ENCODE assay signal across 41 cellular contexts in the genomic region with DNA sequence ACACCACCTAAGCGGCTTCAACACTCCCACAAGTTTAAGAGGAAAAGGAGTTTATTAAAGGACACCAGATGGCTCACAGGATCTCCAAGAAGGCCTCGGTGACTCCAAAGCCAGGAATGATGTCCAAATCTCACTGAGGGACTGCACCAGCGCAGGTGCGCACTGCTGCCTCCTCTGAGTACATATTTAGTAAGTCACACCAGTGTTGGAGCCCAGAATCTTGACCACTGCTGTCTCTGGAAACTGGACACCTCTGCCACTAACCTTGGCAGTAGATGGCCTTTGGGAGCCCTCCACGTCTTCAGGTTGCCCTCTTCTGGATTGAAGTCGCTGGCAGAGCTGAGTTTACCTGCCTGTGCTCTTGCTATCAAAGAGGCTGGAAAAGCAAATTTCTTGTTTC. TPM values are rescaled to one million over a fixed set of nuclear protein-coding genes. Genes with fewer than 3 reads are reported as not detected.
"Had no signal": no experiment of that assay in that cellular context is flagged by ENCODE, and none has a peak within 500 bp of the region (broad histone marks: within the 10 kb centered on the region; RNA-seq: fewer than 3 reads in every experiment).

No MANE protein-coding gene starts in this region.

- H3K27me3 Mint-ChIP-seq: activated CD4-positive, alpha-beta memory T cell treated with anti-CD3 and anti-CD28 coated beads, Interleukin-2, amount 10 ng/mL, durations not matched to agents 7 days and 5 days; activated CD4-positive, alpha-beta T cell treated with anti-CD3 and anti-CD28 coated beads for 36 hours; activated CD4-positive, alpha-beta T cell treated with anti-CD3 and anti-CD28 coated beads, Interleukin-2, amount 10 ng/mL, durations not matched to agents 7 days and 5 days; activated CD8-positive, alpha-beta memory T cell treated with anti-CD3 and anti-CD28 coated beads, Interleukin-2, amount 10 ng/mL, durations not matched to agents 7 days and 5 days; activated naive CD4-positive, alpha-beta T cell treated with anti-CD3 and anti-CD28 coated beads, Interleukin-2, amount 10 ng/mL, durations not matched to agents 7 days and 5 days; activated naive CD4-positive, alpha-beta T cell treated with anti-CD3 and anti-CD28 coated beads, Interleukin-2, amount 50 U/mL, for 24 hours; activated naive CD8-positive, alpha-beta T cell; activated naive CD8-positive, alpha-beta T cell treated with anti-CD3 and anti-CD28 coated beads, Interleukin-2, amount 10 ng/mL, durations not matched to agents 7 days and 5 days; activated naive CD8-positive, alpha-beta T cell treated with anti-CD3 and anti-CD28 coated beads, Interleukin-2, amount 50 U/mL, for 24 hours had no signal

- H3K4me1 ChIP-seq: body of pancreas, breast epithelium had no signal

- H3K27ac ChIP-seq: ascending aorta, body of pancreas, brain microvascular endothelial cell, breast epithelium, VCaP had no signal

- H3K4me3 ChIP-seq: ascending aorta, body of pancreas, breast epithelium had no signal

- H3K4me1 Mint-ChIP-seq: activated naive CD8-positive, alpha-beta T cell treated with anti-CD3 and anti-CD28 coated beads, Interleukin-2, amount 10 ng/mL, durations not matched to agents 7 days and 5 days had no signal

- H3K9me3 ChIP-seq: ascending aorta, body of pancreas, breast epithelium had no signal

- ATAC-seq: activated CD4-positive, alpha-beta T cell treated with anti-CD3 and anti-CD28 coated beads for 36 hours; activated CD4-positive, CD25-positive, alpha-beta regulatory T cell treated with anti-CD3 and anti-CD28 coated beads, Interleukin-2, amount 50 U/mL, for 24 hours; activated CD8-positive, alpha-beta memory T cell treated with anti-CD3 and anti-CD28 coated beads, Interleukin-2, amount 10 ng/mL, durations not matched to agents 7 days and 5 days; activated CD8-positive, alpha-beta T cell treated with anti-CD3 and anti-CD28 coated beads, Interleukin-2, amount 10 ng/mL, durations not matched to agents 7 days and 5 days; activated naive CD8-positive, alpha-beta T cell treated with anti-CD3 and anti-CD28 coated beads, Interleukin-2, amount 50 U/mL, for 24 hours; body of pancreas; WTC11 had no signal

- H3K36me3 ChIP-seq: ascending aorta, brain microvascular endothelial cell, breast epithelium had no signal

- H3K9me3 Mint-ChIP-seq: activated CD4-positive, alpha-beta memory T cell treated with anti-CD3 and anti-CD28 coated beads, Interleukin-2, amount 10 ng/mL, durations not matched to agents 7 days and 5 days; activated CD4-positive, alpha-beta T cell treated with anti-CD3 and anti-CD28 coated beads, Interleukin-2, amount 10 ng/mL, durations not matched to agents 7 days and 5 days; activated naive CD4-positive, alpha-beta T cell treated with anti-CD3 and anti-CD28 coated beads, Interleukin-2, amount 10 ng/mL, durations not matched to agents 7 days and 5 days; activated naive CD4-positive, alpha-beta T cell treated with anti-CD3 and anti-CD28 coated beads, Interleukin-2, amount 50 U/mL, for 24 hours; activated naive CD8-positive, alpha-beta T cell treated with anti-CD3 and anti-CD28 coated beads, Interleukin-2, amount 10 ng/mL, durations not matched to agents 7 days and 5 days; activated naive CD8-positive, alpha-beta T cell treated with anti-CD3 and anti-CD28 coated beads, Interleukin-2, amount 50 U/mL, for 24 hours; activated T-cell treated with anti-CD3 and anti-CD28 coated beads, Interleukin-2, amount 50 U/mL, for 24 hours; activated T-helper 2 cell treated with anti-CD3 and anti-CD28 coated beads, Interferon-gamma antibody, Interleukin-2, Interleukin-4, amounts not matched to agents 10 μg/mL and 5 μg/mL and 100 μg/mL, durations not matched to agents 14 hours and 24 hours and 36 hours; T-helper 1 cell treated with Interleukin-12 subunit alpha and Interleukin-12 subunit beta and Interleukin-4 antibody, amounts not matched to agents 30 μg/mL and 1 μg/mL, for 36 hours; T-helper 2 cell treated with Interferon-gamma antibody and Interleukin-4, amounts not matched to agents 5 μg/mL and 100 μg/mL, for 36 hours; WTC11 had no signal

- H3K27me3 ChIP-seq: ascending aorta, body of pancreas, brain microvascular endothelial cell had no signal

- H3K4me3 Mint-ChIP-seq: activated CD4-positive, alpha-beta memory T cell treated with anti-CD3 and anti-CD28 coated beads, Interleukin-2, amount 10 ng/mL, durations not matched to agents 7 days and 5 days; activated CD4-positive, alpha-beta T cell treated with anti-CD3 and anti-CD28 coated beads for 36 hours; activated CD4-positive, alpha-beta T cell treated with anti-CD3 and anti-CD28 coated beads, Interleukin-2, amount 10 ng/mL, durations not matched to agents 7 days and 5 days; activated CD8-positive, alpha-beta memory T cell treated with anti-CD3 and anti-CD28 coated beads, Interleukin-2, amount 10 ng/mL, durations not matched to agents 7 days and 5 days; activated CD8-positive, alpha-beta T cell treated with anti-CD3 and anti-CD28 coated beads, Interleukin-2, amount 10 ng/mL, durations not matched to agents 7 days and 5 days; activated naive CD4-positive, alpha-beta T cell treated with anti-CD3 and anti-CD28 coated beads, Interleukin-2, amount 10 ng/mL, durations not matched to agents 7 days and 5 days; activated naive CD4-positive, alpha-beta T cell treated with anti-CD3 and anti-CD28 coated beads, Interleukin-2, amount 50 U/mL, for 24 hours; activated naive CD8-positive, alpha-beta T cell; activated naive CD8-positive, alpha-beta T cell treated with anti-CD3 and anti-CD28 coated beads, Interleukin-2, amount 10 ng/mL, durations not matched to agents 7 days and 5 days; activated naive CD8-positive, alpha-beta T cell treated with anti-CD3 and anti-CD28 coated beads, Interleukin-2, amount 50 U/mL, for 24 hours; activated T-cell treated with anti-CD3 and anti-CD28 coated beads, Interleukin-2, amount 50 U/mL, for 24 hours; T-helper 1 cell treated with Interleukin-12 subunit alpha and Interleukin-12 subunit beta and Interleukin-4 antibody, amounts not matched to agents 30 μg/mL and 1 μg/mL, for 36 hours; T-helper 2 cell treated with Interferon-gamma antibody and Interleukin-4, amounts not matched to agents 5 μg/mL and 100 μg/mL, for 36 hours; WTC11 had no signal

- FAIRE-seq: TTC549 had no signal

- DNase-seq: activated CD4-positive, alpha-beta memory T cell treated with anti-CD3 and anti-CD28 coated beads, Interleukin-2, amount 10 ng/mL, durations not matched to agents 7 days and 5 days; activated CD4-positive, alpha-beta T cell treated with anti-CD3 and anti-CD28 coated beads for 1 hour; activated CD4-positive, alpha-beta T cell treated with anti-CD3 and anti-CD28 coated beads for 36 hours; activated CD4-positive, alpha-beta T cell treated with anti-CD3 and anti-CD28 coated beads for 48 hours; activated CD4-positive, alpha-beta T cell treated with anti-CD3 and anti-CD28 coated beads, Interleukin-2, amount 10 ng/mL, durations not matched to agents 7 days and 5 days; activated CD4-positive, alpha-beta T cell treated with anti-CD3 and anti-CD28 coated beads, Interleukin-2, amount 50 U/mL, for 48 hours; activated CD4-positive, CD25-positive, alpha-beta regulatory T cell; activated CD8-positive, alpha-beta memory T cell treated with anti-CD3 and anti-CD28 coated beads for 24 hours; activated CD8-positive, alpha-beta memory T cell treated with anti-CD3 and anti-CD28 coated beads, Interleukin-2, amount 10 ng/mL, durations not matched to agents 7 days and 5 days; activated CD8-positive, alpha-beta memory T cell treated with anti-CD3 and anti-CD28 coated beads, Interleukin-2, amount 50 U/mL, for 48 hours; activated CD8-positive, alpha-beta T cell treated with anti-CD3 and anti-CD28 coated beads, Interleukin-2, amount 10 ng/mL, durations not matched to agents 7 days and 5 days; activated effector memory CD4-positive, alpha-beta T cell treated with Interleukin-2 at 50 U/mL for 16 hours; activated gamma-delta T cell; activated naive CD4-positive, alpha-beta T cell treated with anti-CD3 and anti-CD28 coated beads, Interleukin-2, amount 10 ng/mL, durations not matched to agents 7 days and 5 days; activated naive CD4-positive, alpha-beta T cell treated with Interleukin-2 at 50 U/mL for 16 hours; activated naive CD8-positive, alpha-beta T cell treated with anti-CD3 and anti-CD28 coated beads, Interleukin-2, amount 10 ng/mL, durations not matched to agents 7 days and 5 days; activated naive CD8-positive, alpha-beta T cell treated with anti-CD3 and anti-CD28 coated beads, Interleukin-2, amount 50 U/mL, for 24 hours; activated T-cell treated with anti-CD3 and anti-CD28 coated beads, Interleukin-2, amount 50 U/mL, for 24 hours; activated T-cell treated with anti-CD3 and anti-CD28 coated beads, Interleukin-2, amount 50 U/mL, for 48 hours; amygdala; anterior cingulate cortex; brain microvascular endothelial cell; central memory CD4-positive, alpha-beta T cell; cerebellar nuclear complex; T-helper 1 cell; T-helper 2 cell; T-helper 9 cell had no signal

- H3K27ac Mint-ChIP-seq: activated CD4-positive, alpha-beta memory T cell treated with anti-CD3 and anti-CD28 coated beads, Interleukin-2, amount 10 ng/mL, durations not matched to agents 7 days and 5 days; activated CD4-positive, alpha-beta T cell treated with anti-CD3 and anti-CD28 coated beads for 36 hours; activated CD4-positive, alpha-beta T cell treated with anti-CD3 and anti-CD28 coated beads, Interleukin-2, amount 10 ng/mL, durations not matched to agents 7 days and 5 days; activated CD8-positive, alpha-beta memory T cell treated with anti-CD3 and anti-CD28 coated beads, Interleukin-2, amount 10 ng/mL, durations not matched to agents 7 days and 5 days; activated CD8-positive, alpha-beta T cell treated with anti-CD3 and anti-CD28 coated beads, Interleukin-2, amount 10 ng/mL, durations not matched to agents 7 days and 5 days; activated naive CD4-positive, alpha-beta T cell treated with anti-CD3 and anti-CD28 coated beads, Interleukin-2, amount 10 ng/mL, durations not matched to agents 7 days and 5 days; activated naive CD4-positive, alpha-beta T cell treated with anti-CD3 and anti-CD28 coated beads, Interleukin-2, amount 50 U/mL, for 24 hours; activated naive CD8-positive, alpha-beta T cell; activated naive CD8-positive, alpha-beta T cell treated with anti-CD3 and anti-CD28 coated beads, Interleukin-2, amount 10 ng/mL, durations not matched to agents 7 days and 5 days; activated naive CD8-positive, alpha-beta T cell treated with anti-CD3 and anti-CD28 coated beads, Interleukin-2, amount 50 U/mL, for 24 hours; activated T-cell treated with anti-CD3 and anti-CD28 coated beads, Interleukin-2, amount 50 U/mL, for 24 hours; activated T-helper 2 cell treated with anti-CD3 and anti-CD28 coated beads, Interferon-gamma antibody, Interleukin-2, Interleukin-4, amounts not matched to agents 10 μg/mL and 5 μg/mL and 100 μg/mL, durations not matched to agents 14 hours and 24 hours and 36 hours; T-helper 1 cell treated with Interleukin-12 subunit alpha and Interleukin-12 subunit beta and Interleukin-4 antibody, amounts not matched to agents 30 μg/mL and 1 μg/mL, for 36 hours; T-helper 2 cell treated with Interferon-gamma antibody and Interleukin-4, amounts not matched to agents 5 μg/mL and 100 μg/mL, for 36 hours; WTC11 had no signal

- H3K36me3 Mint-ChIP-seq: activated CD8-positive, alpha-beta memory T cell treated with anti-CD3 and anti-CD28 coated beads, Interleukin-2, amount 10 ng/mL, durations not matched to agents 7 days and 5 days; activated naive CD4-positive, alpha-beta T cell treated with anti-CD3 and anti-CD28 coated beads, Interleukin-2, amount 10 ng/mL, durations not matched to agents 7 days and 5 days; activated naive CD4-positive, alpha-beta T cell treated with anti-CD3 and anti-CD28 coated beads, Interleukin-2, amount 50 U/mL, for 24 hours; activated naive CD8-positive, alpha-beta T cell; activated naive CD8-positive, alpha-beta T cell treated with anti-CD3 and anti-CD28 coated beads, Interleukin-2, amount 10 ng/mL, durations not matched to agents 7 days and 5 days; WTC11 had no signal

RNA-seq across cellular contexts. Expression of a gene that starts 10.1 kb away (rescaled TPM):
- total RNA-seq: activated CD4-positive, alpha-beta memory T cell treated with anti-CD3 and anti-CD28 coated beads, Interleukin-2, amount 10 ng/mL, durations not matched to agents 7 days and 5 days; activated CD4-positive, alpha-beta T cell treated with anti-CD3 and anti-CD28 coated beads for 36 hours; activated CD4-positive, alpha-beta T cell treated with anti-CD3 and anti-CD28 coated beads, Interleukin-2, amount 10 ng/mL, durations not matched to agents 7 days and 5 days; activated CD8-positive, alpha-beta memory T cell treated with anti-CD3 and anti-CD28 coated beads, Interleukin-2, amount 10 ng/mL, durations not matched to agents 7 days and 5 days; activated CD8-positive, alpha-beta T cell treated with anti-CD3 and anti-CD28 coated beads, Interleukin-2, amount 10 ng/mL, durations not matched to agents 7 days and 5 days; activated naive CD8-positive, alpha-beta T cell treated with anti-CD3 and anti-CD28 coated beads, Interleukin-2, amount 10 ng/mL, durations not matched to agents 7 days and 5 days; activated T-helper 2 cell treated with anti-CD3 and anti-CD28 coated beads, Interferon-gamma antibody, Interleukin-2, Interleukin-4, amounts not matched to agents 10 μg/mL and 5 μg/mL and 100 μg/mL, durations not matched to agents 14 hours and 24 hours and 36 hours; ascending aorta; body of pancreas; breast epithelium; cardiac septum; chondrocyte; WTC11 had no signal

RNA-seq across cellular contexts. Expression of a gene that starts 25.4 kb away (rescaled TPM):
- total RNA-seq: activated CD4-positive, alpha-beta memory T cell treated with anti-CD3 and anti-CD28 coated beads, Interleukin-2, amount 10 ng/mL, durations not matched to agents 7 days and 5 days; activated CD4-positive, alpha-beta T cell treated with anti-CD3 and anti-CD28 coated beads, Interleukin-2, amount 10 ng/mL, durations not matched to agents 7 days and 5 days; activated CD8-positive, alpha-beta memory T cell treated with anti-CD3 and anti-CD28 coated beads, Interleukin-2, amount 10 ng/mL, durations not matched to agents 7 days and 5 days; activated CD8-positive, alpha-beta T cell treated with anti-CD3 and anti-CD28 coated beads, Interleukin-2, amount 10 ng/mL, durations not matched to agents 7 days and 5 days; activated naive CD8-positive, alpha-beta T cell treated with anti-CD3 and anti-CD28 coated beads, Interleukin-2, amount 10 ng/mL, durations not matched to agents 7 days and 5 days; activated T-helper 2 cell treated with anti-CD3 and anti-CD28 coated beads, Interferon-gamma antibody, Interleukin-2, Interleukin-4, amounts not matched to agents 10 μg/mL and 5 μg/mL and 100 μg/mL, durations not matched to agents 14 hours and 24 hours and 36 hours; ascending aorta had no signal
